5 cellular contexts compared by ENCODE assay signal in the genomic region with DNA sequence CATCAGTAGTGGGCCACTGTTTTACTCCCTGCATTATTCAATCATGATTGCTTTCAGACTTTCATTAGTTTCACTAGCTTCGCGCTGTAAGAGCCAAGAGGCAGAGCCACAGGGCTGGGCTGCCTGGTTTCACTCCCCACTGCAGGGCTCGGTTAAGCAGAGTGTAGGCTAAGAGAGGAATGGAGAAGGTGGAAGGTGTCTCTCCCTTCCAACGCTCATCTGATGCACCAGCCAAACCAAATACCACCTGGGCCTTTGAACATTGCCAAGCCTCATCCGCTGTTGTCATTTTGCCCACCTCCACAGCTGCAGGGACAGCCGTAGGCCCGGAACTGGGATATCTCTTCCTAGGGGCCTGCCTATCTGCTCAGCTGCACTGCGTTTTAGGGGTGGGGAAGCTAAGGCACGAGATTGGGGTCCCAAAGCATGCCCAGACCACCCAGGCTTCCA. TPM values are rescaled to one million over a fixed set of nuclear protein-coding genes. Genes with fewer than 3 reads are reported as not detected.
DNase-seq lines count a peak whose midpoint lies in the region; ATAC-seq and TF ChIP-seq lines count a peak whose summit lies in the region.

No MANE protein-coding gene starts in this region.

- TF ChIP-seq POLR2A in suprapubic skin (IDR thresholded peaks at IDR 0.05) = no peak

- H3K27ac ChIP-seq in SJCRH30 (peak overlapping the region; percentile 97), foreskin keratinocyte (peak overlapping the region; percentile 90), suprapubic skin (peak overlapping the region; percentile 100)

- DNase-seq in SJCRH30 (no peak), foreskin keratinocyte (no peak), suprapubic skin (ENCODE audit: low spot score in 2 of 2) (no peak), HUDEP-2 (lab: John Stamatoyannopoulos, UW; ENCODE audit: unreplicated experiment in 76 of 76) (no peak), NCI-H524 treated with DMSO at 0.1 percent for 48 hours (lab: John Stamatoyannopoulos, UW) (no peak)

- no peaks in the 10 kb centered on the region for H3K27me3 ChIP-seq in SJCRH30
- H3K27me3 ChIP-seq in foreskin keratinocyte = no peaks in the 10 kb centered on the region
- H3K27me3 ChIP-seq in suprapubic skin = no peaks in the 10 kb centered on the region

- H3K36me3 ChIP-seq in SJCRH30 (peaks cover 5% of the 10 kb centered on the region; the same call in 1 of the 2 replicates), suprapubic skin (no peaks in the 10 kb centered on the region)

- peak overlapping the region; percentile 95 for H3K4me3 ChIP-seq in SJCRH30
- peak overlapping the region; percentile 95 for H3K4me3 ChIP-seq in suprapubic skin

- TF ChIP-seq EP300 in suprapubic skin (IDR thresholded peaks at IDR 0.05) = no peak

- WGBS in suprapubic skin = 34% methylated on average over 9 of the region's 9 CpGs

- TF ChIP-seq CTCF in foreskin keratinocyte (conservative IDR thresholded peaks at IDR 0.05) (no peak), suprapubic skin (IDR thresholded peaks at IDR 0.05) (no peak)

- H3K9me3 ChIP-seq in SJCRH30 (replicated peaks) = no peaks in the 10 kb centered on the region
- no peaks in the 10 kb centered on the region for H3K9me3 ChIP-seq in suprapubic skin

- no peak for ATAC-seq in foreskin keratinocyte

- H3K4me1 ChIP-seq in SJCRH30 (peaks cover 22% of the 10 kb centered on the region), foreskin keratinocyte (no peaks in the 10 kb centered on the region), suprapubic skin (peaks cover 58% of the 10 kb centered on the region)

RNA-seq across cellular contexts. Expression of gene SMARCB1, which starts 0.5 kb away (rescaled TPM):
- 119 and 152 TPM in 2 replicates for total RNA-seq in SJCRH30 (2014; rRNA removed; shearing (Covaris generic))
- total RNA-seq in foreskin keratinocyte (96.9 and 99.4 TPM in 2 replicates), suprapubic skin (10 to 100 TPM; 54.2 to 73.9 (median 61.3) TPM)
- polyA plus RNA-seq in foreskin keratinocyte = 113 and 121 TPM in 2 replicates

RNA-seq across cellular contexts. Expression of gene MMP11, which starts 13.6 kb away (rescaled TPM):
- total RNA-seq in SJCRH30 (2014; rRNA removed; shearing (Covaris generic)) = 6.6 TPM in 2 replicates
- 0.25 and 0.58 TPM in 2 replicates for total RNA-seq in foreskin keratinocyte
- polyA plus RNA-seq in foreskin keratinocyte = 0.21 and 0.31 TPM in 2 replicates
- total RNA-seq in suprapubic skin = 1 to 10 TPM in 2 of 4 donors, under 1 TPM in 1, not detected in 1; 0.60 to 3.9 (median 2.1) TPM

RNA-seq across cellular contexts. Expression of gene CHCHD10, which starts 18.5 kb away (rescaled TPM):
- total RNA-seq in SJCRH30 (2014; rRNA removed; shearing (Covaris generic)) = 10.9 and 14.1 TPM in 2 replicates
- total RNA-seq in foreskin keratinocyte = 29.9 and 71.2 TPM in 2 replicates
- polyA plus RNA-seq in foreskin keratinocyte = 75.0 and 101 TPM in 2 replicates
- total RNA-seq in suprapubic skin = 10 to 100 TPM; 26.7 to 46.4 (median 32.2) TPM

RNA-seq across cellular contexts. Expression of gene C22orf15, which starts 23.5 kb away (rescaled TPM):
- total RNA-seq in SJCRH30 (2014; rRNA removed; shearing (Covaris generic)) = not detected in 2 replicates
- total RNA-seq in foreskin keratinocyte (0.35 and 0.92 TPM in 2 replicates), suprapubic skin (not detected)
- polyA plus RNA-seq in foreskin keratinocyte = 0.51 and 0.92 TPM in 2 replicates

RNA-seq across cellular contexts. Expression of gene VPREB3, which starts 32.1 kb away (rescaled TPM):
- 0.28 TPM in 1 of 2 replicates, not detected in the other for total RNA-seq in SJCRH30 (2014; rRNA removed; shearing (Covaris generic))
- total RNA-seq in foreskin keratinocyte (not detected in 2 replicates), suprapubic skin (not detected)
- not detected in 2 replicates for polyA plus RNA-seq in foreskin keratinocyte
